Comparison of ENCODE assay signal across 8 cellular contexts in the genomic region with DNA sequence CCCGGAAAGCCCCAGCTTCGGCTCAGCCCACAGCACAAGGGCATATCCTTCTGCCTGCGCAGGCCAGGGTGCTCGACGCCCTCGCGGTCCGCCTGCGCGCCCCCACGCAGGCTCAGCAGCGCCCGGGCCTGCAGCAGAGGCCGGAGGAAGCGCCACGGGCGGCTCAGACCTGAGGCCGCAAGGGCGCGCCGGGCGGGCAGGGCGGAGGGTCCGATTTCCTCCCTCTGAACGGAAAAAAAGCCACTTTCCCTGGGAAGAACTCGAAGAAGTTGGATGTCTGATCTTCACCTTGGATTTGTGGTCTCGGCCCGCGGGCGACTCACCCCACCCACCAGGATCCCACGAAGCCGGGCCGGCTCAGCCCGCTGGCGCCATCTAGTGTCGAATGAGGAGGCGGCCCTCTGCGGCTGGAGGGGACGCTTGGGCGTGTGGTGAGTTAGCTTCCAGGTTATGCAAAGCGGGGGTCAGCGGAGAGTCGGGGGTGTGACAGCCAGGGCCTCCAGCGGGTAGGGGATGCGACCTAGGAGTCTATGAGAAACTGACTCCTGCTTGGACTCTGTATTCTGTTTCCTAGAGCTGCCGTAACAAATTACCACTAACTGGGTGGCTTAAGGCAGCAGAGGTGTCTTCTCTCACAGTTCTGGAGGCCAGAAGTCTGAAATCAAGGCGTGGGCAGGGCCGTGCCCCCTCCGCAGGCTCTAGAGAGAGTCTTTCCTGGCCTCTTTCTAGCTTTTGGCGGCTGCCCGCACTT. TPM values are rescaled to one million over a fixed set of nuclear protein-coding genes. Genes with fewer than 3 reads are reported as not detected.
A peak's percentile ranks its signal among the peaks of the same experiment; 100 is the strongest.
DNase-seq lines count a peak whose midpoint lies in the region; ATAC-seq and TF ChIP-seq lines count a peak whose summit lies in the region.

No MANE protein-coding gene starts in this region.

- H3K4me3 ChIP-seq in IMR-90 (ENCODE audit: insufficient read depth, low read depth, low read length) (peak overlapping the region; percentile 57), neuron (ENCODE audit: low read length) (no peak overlapping the region)

- H3K23ac ChIP-seq in IMR-90 (ENCODE audit: low read depth, low read length) = no peak overlapping the region

- H2AK5ac ChIP-seq in IMR-90 (ENCODE audit: low read depth, low read length) = no peak overlapping the region

- H3K9me3 ChIP-seq in IMR-90 (ENCODE audit: control insufficient read depth, insufficient read depth, low read length) (no peaks in the 10 kb centered on the region), neuron (ENCODE audit: low read length) (no peaks in the 10 kb centered on the region)

- TF ChIP-seq CTCF in IMR-90 (conservative IDR thresholded peaks at IDR 0.05; ENCODE audit: low read depth, low read length) = peak; percentile 92
- TF ChIP-seq CTCF in foreskin keratinocyte (conservative IDR thresholded peaks at IDR 0.05) = peak; percentile 98

- peak overlapping the region; percentile 85; the same call in 1 of the 2 replicates for H3K18ac ChIP-seq in IMR-90 (ENCODE audit: low read depth, low read length)

- peak overlapping the region; percentile 61 for H4K91ac ChIP-seq in IMR-90 (ENCODE audit: insufficient read depth, low read depth, low read length)

- H3K14ac ChIP-seq in IMR-90 (replicated peaks; ENCODE audit: low read depth, low read length) = no peak overlapping the region; the same call in 1 of the 2 replicates

- no peak overlapping the region; the same call in 2 of the 3 replicates for H2BK15ac ChIP-seq in IMR-90 (ENCODE audit: low read depth, low read length)

- ATAC-seq in GM21381 (IDR thresholded peaks at IDR 0.05; ENCODE audit: unreplicated experiment) (peak; percentile 85), IMR-90 (ENCODE audit: low read depth) (peak; percentile 97), foreskin keratinocyte (peak; percentile 83)

- POLR2A ChIA-PET in IMR-90 (lab: Charles Lee; ENCODE audit: unreplicated experiment) = no interaction called here

- peak; percentile 67 for TF ChIP-seq POLR2A in IMR-90 (IDR thresholded peaks at IDR 0.05; ENCODE audit: low read depth, low read length)

- peak overlapping the region; percentile 91 for H4K5ac ChIP-seq in IMR-90 (ENCODE audit: low read depth, low read length)

- peak overlapping the region; percentile 6 to 87; a peak in 3 of 4 replicates for H4K8ac ChIP-seq in IMR-90 (ENCODE audit: low read depth in 2 of 2, low read length in 2 of 2)

- H3K9ac ChIP-seq in IMR-90 (ENCODE audit: low read depth, low read length) = peak overlapping the region; percentile 61

- H3K36me3 ChIP-seq in IMR-90 (ENCODE audit: control insufficient read depth, insufficient read depth, low read length) (no peaks in the 10 kb centered on the region), neuron (ENCODE audit: insufficient read depth, low read length) (no peaks in the 10 kb centered on the region)

- TF ChIP-seq RAD21 in IMR-90 (IDR thresholded peaks at IDR 0.05; ENCODE audit: low read length) = peak; percentile 97

- H4K20me1 ChIP-seq in IMR-90 (ENCODE audit: insufficient read depth, low read length) = no peaks in the 10 kb centered on the region

- H2AK9ac ChIP-seq in IMR-90 (replicated peaks; ENCODE audit: low read depth, low read length, poor library complexity) = peak overlapping the region; percentile 89

- no peaks in the 10 kb centered on the region for H3K9me1 ChIP-seq in IMR-90 (ENCODE audit: insufficient read depth, low read length)

- CTCF ChIA-PET in IMR-90 (lab: Yijun Ruan, JAX) = interaction anchor here (0.5 to 1.8 kb wide), 14 partner anchors 10 to 261 kb away, joined by 3 to 12 read pairs (median 4); a partner anchor contains a TSS

- no TSS peak for BruUV-seq in IMR-90 (replicated peaks; lab: Mats Ljungman, UMichigan)

- H2BK120ac ChIP-seq in IMR-90 (ENCODE audit: low read depth, low read length) = peak overlapping the region; percentile 93

- H3K4me2 ChIP-seq in IMR-90 (ENCODE audit: low read depth, low read length) = peak overlapping the region; percentile 94

- peak overlapping the region; percentile 61 for H2BK5ac ChIP-seq in IMR-90 (ENCODE audit: low read depth, low read length, poor library complexity, severe bottlenecking)

- in situ Hi-C loops in IMR-90 (cut with MboI; ENCODE audit: low sequenced_read_pairs) = loop anchor here (5.0 to 25.0 kb wide), 2 partner anchors 145 to 465 kb away; a partner anchor contains a TSS

- dilution Hi-C loops in IMR-90 (cut with HindIII; ENCODE audit: low sequenced_read_pairs, unreplicated experiment) = no loop called here

- H2AFZ ChIP-seq in IMR-90 (replicated peaks; ENCODE audit: low read length, poor library complexity) = peak overlapping the region; percentile 96
- peak overlapping the region; percentile 66 for H2AFZ ChIP-seq in neuron (ENCODE audit: low read depth, low read length)

- H3K27ac ChIP-seq in IMR-90 (ENCODE audit: insufficient read depth, low read length) (peak overlapping the region; percentile 46), foreskin keratinocyte (no peak overlapping the region)

- H3K4me1 ChIP-seq in IMR-90 (ENCODE audit: control insufficient read depth, insufficient read depth, low read length) = peaks cover 2% of the 10 kb centered on the region
- H3K4me1 ChIP-seq in foreskin keratinocyte = no peaks in the 10 kb centered on the region
- no peaks in the 10 kb centered on the region for H3K4me1 ChIP-seq in neuron (ENCODE audit: insufficient read depth, low read length)

- 0 out of 2 replicates have a peak overlapping the region, but pooled peaks have one; percentile 54 for H3K56ac ChIP-seq in IMR-90 (ENCODE audit: extremely low read depth, insufficient read depth, low read length)

- H3K79me1 ChIP-seq in IMR-90 (ENCODE audit: low read depth in 1 of 2, low read length in 2 of 2) = no peaks in the 10 kb centered on the region

- H3K27me3 ChIP-seq in IMR-90 (ENCODE audit: control insufficient read depth, insufficient read depth, low read length) (no peaks in the 10 kb centered on the region), foreskin keratinocyte (no peaks in the 10 kb centered on the region), neuron (ENCODE audit: insufficient read depth, low read length) (no peaks in the 10 kb centered on the region)

- DNase-seq in D341Med (ENCODE audit: low spot score) (peak; percentile 95), IMR-90 (peak; percentile 58), RPMI7951 (ENCODE audit: low read depth) (peak; percentile 59), activated gamma-delta T cell treated with Interleukin-2 at 50 U/mL for 16 hours (peak; percentile 83), foreskin keratinocyte (peak in 1 of 2 donors; percentile 38), stromal cell of bone marrow (ENCODE audit: low read depth) (peak; percentile 40)

- intact Hi-C loops in IMR-90 (cut with micrococcal nuclease) = loop anchor here (1.0 kb wide), 3 partner anchors 124 to 192 kb away; no protein-coding TSS in a partner anchor

- WGBS in IMR-90 (ENCODE audit: extremely low coverage in 2 of 2, insufficient read length in 1 of 2), 2 experiments = 2% methylated on average over 14 of the region's 51 CpGs; no CpG with 5 or more reads in 1 of the 2 experiments

- peak overlapping the region; percentile 83 for H3K4ac ChIP-seq in IMR-90 (ENCODE audit: low read depth, low read length)

- peak overlapping the region; percentile 86 for H2BK20ac ChIP-seq in IMR-90 (ENCODE audit: low read depth, low read length)

TF ChIP-seq in IMR-90, 13 proteins besides CTCF, POLR2A, EP300 and RAD21:
- TF ChIP-seq SMC3 (IDR thresholded peaks at IDR 0.05; ENCODE audit: low read depth, low read length) (peak; percentile 96), CHD1 (IDR thresholded peaks at IDR 0.05; ENCODE audit: low read depth, low read length) (peak; percentile 78; the same call in 1 of the 2 replicates), FOS (IDR thresholded peaks at IDR 0.05; ENCODE audit: low read depth, low read length) (no peak), NFE2L2 (IDR thresholded peaks at IDR 0.05; ENCODE audit: low read depth, low read length) (no peak), BHLHE40 (IDR thresholded peaks at IDR 0.05; ENCODE audit: low read depth, low read length) (no peak), MXI1 (IDR thresholded peaks at IDR 0.05; ENCODE audit: borderline replicate concordance, low read depth, low read length) (no peak), MAZ (IDR thresholded peaks at IDR 0.05; ENCODE audit: borderline replicate concordance, low read depth, low read length) (peak; percentile 80)
- TF ChIP-seq, protein P1, sequence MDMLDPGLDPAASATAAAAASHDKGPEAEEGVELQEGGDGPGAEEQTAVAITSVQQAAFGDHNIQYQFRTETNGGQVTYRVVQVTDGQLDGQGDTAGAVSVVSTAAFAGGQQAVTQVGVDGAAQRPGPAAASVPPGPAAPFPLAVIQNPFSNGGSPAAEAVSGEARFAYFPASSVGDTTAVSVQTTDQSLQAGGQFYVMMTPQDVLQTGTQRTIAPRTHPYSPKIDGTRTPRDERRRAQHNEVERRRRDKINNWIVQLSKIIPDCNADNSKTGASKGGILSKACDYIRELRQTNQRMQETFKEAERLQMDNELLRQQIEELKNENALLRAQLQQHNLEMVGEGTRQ (IDR thresholded peaks at IDR 0.05; ENCODE audit: low read depth, low read length) = no peak

RNA-seq across cellular contexts. Expression of a gene that starts 40.0 kb away (rescaled TPM):
- total RNA-seq in IMR-90 (2012; rRNA removed) (29.4 and 96.9 TPM in 2 replicates), foreskin keratinocyte (178 and 184 TPM in 2 replicates)
- polyA plus RNA-seq in IMR-90 (2012; rRNA removed) (219 and 229 TPM in 2 replicates), foreskin keratinocyte (176 and 181 TPM in 2 replicates)
- 81.4 and 102 TPM in 2 replicates for polyA plus RNA-seq in IMR-90 (2012; cell fraction: cytosol; rRNA removed)
- polyA plus RNA-seq in IMR-90 (2012; cell fraction: nucleus; rRNA removed; ENCODE audit: low replicate concordance) = 215 and 1,047 TPM in 2 replicates
- 67.2 and 76.4 TPM in 2 replicates for total RNA-seq in RPMI7951 (2014; rRNA removed; shearing (Covaris generic))
